8 cellular contexts compared by ENCODE assay signal in the genomic region with DNA sequence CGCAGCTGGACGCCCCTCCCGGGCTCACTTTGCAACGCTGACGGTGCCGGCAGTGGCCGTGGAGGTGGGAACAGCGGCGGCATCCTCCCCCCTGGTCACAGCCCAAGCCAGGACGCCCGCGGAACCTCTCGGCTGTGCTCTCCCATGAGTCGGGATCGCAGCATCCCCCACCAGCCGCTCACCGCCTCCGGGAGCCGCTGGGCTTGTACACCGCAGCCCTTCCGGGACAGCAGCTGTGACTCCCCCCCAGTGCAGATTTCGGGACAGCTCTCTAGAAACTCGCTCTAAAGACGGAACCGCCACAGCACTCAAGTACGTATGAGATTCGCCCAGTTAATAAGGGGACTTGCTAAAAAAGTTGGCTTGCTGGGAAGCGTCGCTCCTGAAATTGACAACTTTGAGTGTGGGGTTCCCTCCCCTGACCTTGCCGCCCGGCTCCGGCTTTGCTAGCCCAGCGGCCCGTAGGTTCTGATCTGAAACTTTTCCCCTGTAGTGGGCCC. TPM values are rescaled to one million over a fixed set of nuclear protein-coding genes. Genes with fewer than 3 reads are reported as not detected.
DNase-seq lines count a peak whose midpoint lies in the region; ATAC-seq and TF ChIP-seq lines count a peak whose summit lies in the region.

No MANE protein-coding gene starts in this region.

- no peak for ATAC-seq in naive B cell (ENCODE audit: low read depth in 2 of 2)
- no peak for ATAC-seq in HG03025 (IDR thresholded peaks at IDR 0.05; ENCODE audit: low FRiP score, unreplicated experiment)
- ATAC-seq in HG02938 (IDR thresholded peaks at IDR 0.05; ENCODE audit: unreplicated experiment), result no peak

- H3K27ac ChIP-seq in OCI-LY1 (ENCODE audit: low read depth, low read length, poor library complexity, severe bottlenecking), result no peak overlapping the region
- peak overlapping the region; percentile 80 for H3K27ac ChIP-seq in effector memory CD4-positive, alpha-beta T cell (ENCODE audit: insufficient read depth, low read length, poor library complexity, severe bottlenecking)

- H3K27me3 Mint-ChIP-seq in naive B cell, result peaks cover 50 to 55% (median 53%) of the 10 kb centered on the region in 3 donors

- no peaks in the 10 kb centered on the region for H3K9me3 Mint-ChIP-seq in naive B cell

- H3K4me3 Mint-ChIP-seq in naive B cell, result peak overlapping the region; percentile 92 to 100 (median 98)

- peak overlapping the region; percentile 65; the same call in 1 of the 2 replicates for H3K9ac ChIP-seq in OCI-LY1 (ENCODE audit: low read length)

- H3K9me3 ChIP-seq in OCI-LY1 (ENCODE audit: low read length), result no peaks in the 10 kb centered on the region
- no peaks in the 10 kb centered on the region for H3K9me3 ChIP-seq in effector memory CD4-positive, alpha-beta T cell (ENCODE audit: control insufficient read depth, low read length)

- peak overlapping the region; percentile 76 for H3K4me3 ChIP-seq in OCI-LY1 (ENCODE audit: low read depth, low read length, poor library complexity, severe bottlenecking)
- H3K4me3 ChIP-seq in effector memory CD4-positive, alpha-beta T cell (ENCODE audit: insufficient read depth, low read depth, low read length, poor library complexity, severe bottlenecking), result peak overlapping the region; percentile 80

- H3K4me2 ChIP-seq in OCI-LY1 (ENCODE audit: low read length), result peak overlapping the region; percentile 97

- no peaks in the 10 kb centered on the region for H3K36me3 ChIP-seq in OCI-LY1 (ENCODE audit: insufficient read depth, low read length)
- H3K36me3 ChIP-seq in effector memory CD4-positive, alpha-beta T cell (ENCODE audit: control insufficient read depth, insufficient read depth, low read length), result no peaks in the 10 kb centered on the region

- peak overlapping the region; percentile 97 to 100 (median 100) for H3K27ac Mint-ChIP-seq in naive B cell

- H2AFZ ChIP-seq in OCI-LY1 (ENCODE audit: low read length), result no peak overlapping the region

- H3K27me3 ChIP-seq in OCI-LY1 (ENCODE audit: insufficient read depth, low read length), result no peaks in the 10 kb centered on the region
- H3K27me3 ChIP-seq in effector memory CD4-positive, alpha-beta T cell (replicated peaks; ENCODE audit: control insufficient read depth, insufficient read depth, low read length, poor library complexity, severe bottlenecking), result peaks cover 43% of the 10 kb centered on the region

- H3K4me1 Mint-ChIP-seq in naive B cell, result peaks cover 54 to 74% (median 65%) of the 10 kb centered on the region in 3 donors

- H4K20me1 ChIP-seq in OCI-LY1 (ENCODE audit: insufficient read depth, low read length), result no peaks in the 10 kb centered on the region

- TF ChIP-seq CTCF in OCI-LY1 (IDR thresholded peaks at IDR 0.05; ENCODE audit: low read length), result no peak

- H3K4me1 ChIP-seq in OCI-LY1 (ENCODE audit: insufficient read depth, low read length, severe bottlenecking), result peaks cover 51% of the 10 kb centered on the region
- H3K4me1 ChIP-seq in effector memory CD4-positive, alpha-beta T cell (ENCODE audit: control insufficient read depth, insufficient read depth, low read length, poor library complexity, severe bottlenecking), result peaks cover 50% of the 10 kb centered on the region

- no peaks in the 10 kb centered on the region for H3K9me2 ChIP-seq in OCI-LY1 (ENCODE audit: low read depth, low read length)

- peaks cover 4% of the 10 kb centered on the region; the same call in 1 of the 2 replicates for H3F3A ChIP-seq in OCI-LY1 (ENCODE audit: insufficient read depth, low read length)

- H3K79me2 ChIP-seq in OCI-LY1 (ENCODE audit: insufficient read depth, low read length), result no peaks in the 10 kb centered on the region

- peak; percentile 87 for DNase-seq in DMS 273 (lab: John Stamatoyannopoulos, UW; ENCODE audit: unreplicated experiment)
- DNase-seq in DMS 273 treated with DMSO at 0.1 percent for 48 hours (lab: John Stamatoyannopoulos, UW), result no peak
- peak in 1 of 3 donors; percentile 40 for DNase-seq in effector memory CD4-positive, alpha-beta T cell
- DNase-seq in naive B cell, result no peak
- no peak for DNase-seq in NCI-H1048 (lab: John Stamatoyannopoulos, UW)

- H3K36me3 Mint-ChIP-seq in naive B cell, result no peaks in the 10 kb centered on the region

RNA-seq across cellular contexts. Expression of gene NR4A3, which starts 0.5 kb away (rescaled TPM):
- 1 to 10 TPM; 1.3 to 5.2 (median 2.5) TPM for polyA plus RNA-seq in naive B cell (ENCODE audit: low read depth in 6 of 6)
